ENCODE assay signal across 9 cellular contexts in genomic region chr6:152552616-152553209, GRCh38.
DNase-seq lines count a peak whose midpoint lies in the region; ATAC-seq, FAIRE-seq and TF ChIP-seq lines count a peak whose summit lies in the region.
"Had no signal": no experiment of that assay in that cellular context is flagged by ENCODE, and none has a peak within 500 bp of the region (broad histone marks: within the 10 kb centered on the region; RNA-seq: fewer than 3 reads in every experiment).

No MANE protein-coding gene starts in this region.

- ATAC-seq in activated CD8-positive, alpha-beta memory T cell treated with anti-CD3 and anti-CD28 coated beads, Interleukin-2, amount 10 ng/mL, durations not matched to agents 7 days and 5 days: peak; percentile 81
- ATAC-seq in GM21737 (IDR thresholded peaks at IDR 0.05; ENCODE audit: unreplicated experiment): peak; percentile 71
- ATAC-seq in HepG2: peak; percentile 100
- ATAC-seq: left colon had no signal

- TF ChIP-seq CTCF in choroid plexus epithelial cell (conservative IDR thresholded peaks at IDR 0.05; ENCODE audit: low read depth, low read length) (peak; percentile 97), HepG2 (CRISPR knock-in tag; IDR thresholded peaks at IDR 0.05) (peak; percentile 90)

- H3K27ac ChIP-seq in HepG2 (ENCODE audit: extremely low read length, insufficient read depth, low read length): no peak overlapping the region
- H3K27ac ChIP-seq in substantia nigra (ENCODE audit: low read depth, low read length, poor library complexity, severe bottlenecking): no peak overlapping the region

- WGBS in HepG2 (ENCODE audit: low lambda C conversion rate): 8% methylated on average over 9 of the region's 9 CpGs

- no peak overlapping the region for H3K27ac Mint-ChIP-seq in activated CD8-positive, alpha-beta memory T cell treated with anti-CD3 and anti-CD28 coated beads, Interleukin-2, amount 10 ng/mL, durations not matched to agents 7 days and 5 days

- CTCF ChIA-PET in activated CD8-positive, alpha-beta memory T cell treated with anti-CD3 and anti-CD28 coated beads, Interleukin-2, amount 10 ng/mL, durations not matched to agents 7 days and 5 days (lab: Charles Lee): interaction anchor here (1.3 to 2.3 kb wide), 4 partner anchors 13 to 90 kb away, joined by 3 to 14 read pairs (median 4); no protein-coding TSS in a partner anchor
- CTCF ChIA-PET in HepG2 (lab: Yijun Ruan, JAX; ENCODE audit: low intra/inter-chr PET ratio, low total read pairs): interaction anchor here (0.8 to 2.0 kb wide), 4 partner anchors 90 to 400 kb away, joined by 4 to 17 read pairs (median 11); no protein-coding TSS in a partner anchor

- H3K27me3 Mint-ChIP-seq in activated CD8-positive, alpha-beta memory T cell treated with anti-CD3 and anti-CD28 coated beads, Interleukin-2, amount 10 ng/mL, durations not matched to agents 7 days and 5 days: no peaks in the 10 kb centered on the region

- in situ Hi-C loops in HepG2 (cut with HindIII; ENCODE audit: extremely low pct_ligation_motif_present, low pct_unique_long_range_greater_than_20kb): loop anchor here (5.0 kb wide), 1 partner anchor 90 kb away; no protein-coding TSS in a partner anchor

- FAIRE-seq in HepG2 (lab: Jason Lieb, UNC): peak; percentile 83

- peaks cover 7% of the 10 kb centered on the region; the same call in 1 of the 2 replicates for H3K9me3 ChIP-seq in HepG2 (ENCODE audit: low read length)

- H3K79me2 ChIP-seq in HepG2 (ENCODE audit: insufficient read depth, low read length): no peaks in the 10 kb centered on the region

- DNase-seq in activated CD8-positive, alpha-beta memory T cell treated with anti-CD3 and anti-CD28 coated beads, Interleukin-2, amount 10 ng/mL, durations not matched to agents 7 days and 5 days: peak; percentile 50
- DNase-seq in activated CD8-positive, alpha-beta memory T cell treated with anti-CD3 and anti-CD28 coated beads, Interleukin-2, amount 50 U/mL, for 48 hours: no peak
- peak in 49 of 76 experiments; percentile 3 to 59 (median 21) for DNase-seq in HUDEP-2 (lab: John Stamatoyannopoulos, UW; ENCODE audit: unreplicated experiment in 76 of 76)
- peak; percentile 54 to 71 for DNase-seq in SHP77 (lab: John Stamatoyannopoulos, UW)
- peak; percentile 87 for DNase-seq in choroid plexus epithelial cell (ENCODE audit: low read depth)
- peak; percentile 73 for DNase-seq in HepG2 (ENCODE audit: low spot score)
- DNase-seq in substantia nigra (lab: John Stamatoyannopoulos, UW): peak in 35 of 49 donors; percentile 1 to 65 (median 11)

- TF ChIP-seq EP300 in HepG2 (IDR thresholded peaks at IDR 0.05; ENCODE audit: low read depth in 2 of 2, low read length in 2 of 2) (no peak), HepG2 (CRISPR knock-in tag; IDR thresholded peaks at IDR 0.05; ENCODE audit: borderline replicate concordance) (no peak)

- no peak overlapping the region for H3K4me3 Mint-ChIP-seq in activated CD8-positive, alpha-beta memory T cell treated with anti-CD3 and anti-CD28 coated beads, Interleukin-2, amount 10 ng/mL, durations not matched to agents 7 days and 5 days

- TF ChIP-seq RAD21 in HepG2 (CRISPR knock-in tag; IDR thresholded peaks at IDR 0.05): peak; percentile 82

- no peak overlapping the region for H3K4me3 ChIP-seq in choroid plexus epithelial cell (ENCODE audit: low read depth, low read length)
- H3K4me3 ChIP-seq in HepG2 (replicated peaks in 1 of 3; ENCODE audit: insufficient read depth in 1 of 3, low read depth in 2 of 3, low read length in 3 of 3): no peak overlapping the region

- H3K9ac ChIP-seq in HepG2 (ENCODE audit: insufficient read depth, low read depth, low read length): no peak overlapping the region

- no peaks in the 10 kb centered on the region for H3K36me3 Mint-ChIP-seq in activated CD8-positive, alpha-beta memory T cell treated with anti-CD3 and anti-CD28 coated beads, Interleukin-2, amount 10 ng/mL, durations not matched to agents 7 days and 5 days

- TF ChIP-seq POLR2A in HepG2 (IDR thresholded peaks at IDR 0.05; ENCODE audit: insufficient read depth in 1 of 2, low read depth in 2 of 2, low read length in 2 of 2): no peak

- no TSS peak for BruUV-seq in HepG2 (replicated peaks; lab: Mats Ljungman, UMichigan)

- H3K27me3 ChIP-seq in HepG2 (ENCODE audit: control insufficient read depth in 1 of 2, insufficient read depth in 2 of 2, low read length in 2 of 2): no peaks in the 10 kb centered on the region; a peak in 1 of 5 replicates

- POLR2A ChIA-PET in HepG2 (lab: Yijun Ruan, JAX): no interaction called here

- no peaks in the 10 kb centered on the region for H3K4me1 Mint-ChIP-seq in activated CD8-positive, alpha-beta memory T cell treated with anti-CD3 and anti-CD28 coated beads, Interleukin-2, amount 10 ng/mL, durations not matched to agents 7 days and 5 days

- no peaks in the 10 kb centered on the region for H4K20me1 ChIP-seq in HepG2 (ENCODE audit: insufficient read depth, low read length)

- no peak overlapping the region for H2AFZ ChIP-seq in HepG2 (ENCODE audit: low read length)

- H3K9me3 Mint-ChIP-seq in activated CD8-positive, alpha-beta memory T cell treated with anti-CD3 and anti-CD28 coated beads, Interleukin-2, amount 10 ng/mL, durations not matched to agents 7 days and 5 days (ENCODE audit: low read depth): peaks cover 4% of the 10 kb centered on the region

- H3K4me1 ChIP-seq in HepG2 (ENCODE audit: insufficient read depth, low read length): no peaks in the 10 kb centered on the region

- intact Hi-C loops in HepG2 (cut with micrococcal nuclease; ENCODE audit: unreplicated experiment): loop anchor here (1.0 kb wide), 5 partner anchors 91 to 400 kb away; no protein-coding TSS in a partner anchor

- H3K36me3 ChIP-seq in HepG2 (replicated peaks in 1 of 2; ENCODE audit: control insufficient read depth in 1 of 2, insufficient read depth in 2 of 2, low read length in 2 of 2): no peaks in the 10 kb centered on the region

- H3K4me2 ChIP-seq in HepG2 (ENCODE audit: low read depth, low read length): no peak overlapping the region

TF ChIP-seq in HepG2, 621 proteins besides CTCF, POLR2A, EP300 and RAD21 (continues in another document):
- no peak for TF ChIP-seq RBM22 (optimal IDR thresholded peaks at IDR 0.05; ENCODE audit: low read length)
- peak; percentile 32; the same call in 1 of the 2 replicates for TF ChIP-seq ARID5B (CRISPR knock-in tag; IDR thresholded peaks at IDR 0.05)
- peak; percentile 91 for TF ChIP-seq MIXL1 (CRISPR knock-in tag; IDR thresholded peaks at IDR 0.05)
- no peak for TF ChIP-seq SSRP1 (CRISPR knock-in tag; IDR thresholded peaks at IDR 0.05)
- TF ChIP-seq STAG1 (CRISPR knock-in tag; IDR thresholded peaks at IDR 0.05): peak; percentile 85
- TF ChIP-seq KDM5B (CRISPR knock-in tag; IDR thresholded peaks at IDR 0.05; ENCODE audit: borderline replicate concordance): no peak
- no peak for TF ChIP-seq USF2 (IDR thresholded peaks at IDR 0.05; ENCODE audit: low read depth, low read length)
- TF ChIP-seq USF2 (CRISPR knock-in tag; IDR thresholded peaks at IDR 0.05; ENCODE audit: borderline replicate concordance): no peak
- 0 out of 2 replicates have a peak, but pooled peaks have one; percentile 26 for TF ChIP-seq DNMT3B (CRISPR knock-in tag; conservative IDR thresholded peaks at IDR 0.05)
